ENCODE assay signal across 1 cellular context in genomic region chr6:45784250-45784649, GRCh38.
TF ChIP-seq lines count a peak whose summit lies in the region.

No MANE protein-coding gene starts in this region.

TF ChIP-seq in HepG2, 621 proteins besides CTCF, POLR2A, EP300 and RAD21 (continued from another document):
- TF ChIP-seq ZNF142 (CRISPR knock-in tag; IDR thresholded peaks at IDR 0.05) (no peak), HNF1A (IDR thresholded peaks at IDR 0.05; ENCODE audit: low read depth) (no peak), HNF1A (CRISPR knock-in tag; IDR thresholded peaks at IDR 0.05; ENCODE audit: borderline replicate concordance) (no peak), SOX5 (CRISPR knock-in tag; IDR thresholded peaks at IDR 0.05; ENCODE audit: borderline replicate concordance) (no peak), ISX (CRISPR knock-in tag; conservative IDR thresholded peaks at IDR 0.05) (no peak)
